ENCODE assay signal across 8 cellular contexts in the genomic region with DNA sequence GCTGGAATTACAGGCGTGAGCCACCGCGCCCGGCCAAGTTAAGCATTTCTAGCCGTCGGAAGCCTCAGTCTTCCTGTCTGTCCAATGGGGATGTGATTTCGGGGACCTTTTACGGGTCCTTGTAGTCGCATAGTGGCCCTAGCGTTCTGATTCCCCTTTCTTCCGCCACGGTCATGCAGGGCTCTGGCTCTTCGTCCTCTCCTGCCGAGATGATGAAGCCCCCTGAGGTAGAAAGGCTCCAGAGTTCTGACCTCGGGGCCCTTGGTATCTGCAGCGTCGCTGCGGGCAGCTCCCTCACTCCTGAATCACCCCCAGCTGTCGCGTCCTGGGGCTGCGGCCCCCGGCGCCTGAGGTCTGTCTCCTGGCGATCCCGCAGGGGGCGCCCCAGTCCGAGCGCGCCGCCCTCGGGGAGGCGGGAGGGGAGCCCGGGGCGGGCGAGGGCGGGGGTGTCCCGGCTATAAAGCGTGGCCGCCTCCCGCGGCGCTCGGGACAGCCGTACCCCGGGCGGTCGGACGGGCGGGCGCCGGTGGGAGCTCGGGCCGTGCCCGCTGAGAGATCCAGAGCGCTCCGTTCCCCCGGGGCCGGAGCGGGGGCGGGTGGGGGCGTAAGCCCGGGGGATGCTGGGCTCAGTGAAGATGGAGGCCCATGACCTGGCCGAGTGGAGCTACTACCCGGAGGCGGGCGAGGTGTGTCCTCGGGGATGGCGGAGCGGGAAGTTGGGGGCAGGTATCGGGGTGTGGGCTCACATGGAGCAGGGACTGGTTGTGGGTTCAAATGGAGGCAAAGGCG. TPM values are rescaled to one million over a fixed set of nuclear protein-coding genes. Genes with fewer than 3 reads are reported as not detected.
DNase-seq lines count a peak whose midpoint lies in the region; ATAC-seq and TF ChIP-seq lines count a peak whose summit lies in the region.

TSS of gene FOXA3 (plus strand) at position 487 of the 789 bp plus-strand sequence. CDS start at position 618, 131 bp downstream.

- no peaks in the 10 kb centered on the region for H3K9me3 ChIP-seq in neuronal stem cell (replicated peaks in 1 of 2; ENCODE audit: control insufficient read depth in 2 of 2, insufficient read depth in 1 of 2, low read depth in 1 of 2, low read length in 2 of 2)

- peak within 1 kb of the TSS; percentile 87 for H2AFZ ChIP-seq in neuronal stem cell (ENCODE audit: low read length)

- peaks cover 26% of the 10 kb centered on the region for H3K27me3 Mint-ChIP-seq in activated T-cell treated with anti-CD3 and anti-CD28 coated beads, Interleukin-2, amount 50 U/mL, for 24 hours

- peak within 1 kb of the TSS; percentile 81 for H3K18ac ChIP-seq in neuronal stem cell (ENCODE audit: low read length)

- DNase-seq in AG10803 (ENCODE audit: low read depth) (no peak), GM19240 (ENCODE audit: insufficient read length, low spot score) (peak; percentile 78), NCI-H510A (lab: John Stamatoyannopoulos, UW) (peak; percentile 60), fibroblast of villous mesenchyme (ENCODE audit: low read depth) (peak; percentile 28), neuronal stem cell (ENCODE audit: low spot score) (no peak), Ammon's horn (ENCODE audit: low spot score) (no peak)
- DNase-seq in activated T-cell treated with anti-CD3 and anti-CD28 coated beads, Interleukin-2, amount 50 U/mL, for 24 hours: peak; percentile 76

- no peak within 1 kb of the TSS for H4K91ac ChIP-seq in neuronal stem cell (ENCODE audit: low read depth, low read length, poor library complexity)

- peaks cover 0 to 34% (median 14%) of the 10 kb centered on the region in 3 experiments for H3K27me3 ChIP-seq in neuronal stem cell (ENCODE audit: control insufficient read depth in 3 of 3, insufficient read depth in 3 of 3, low read depth in 1 of 3, low read length in 3 of 3)

- H2BK15ac ChIP-seq in neuronal stem cell (ENCODE audit: low read length): peak within 1 kb of the TSS; percentile 69

- peak within 1 kb of the TSS; percentile 99 for H3K23ac ChIP-seq in neuronal stem cell (ENCODE audit: low read depth, low read length, poor library complexity)

- H3K4me3 ChIP-seq in AG10803 (ENCODE audit: low read length) (peak within 1 kb of the TSS; percentile 51), fibroblast of villous mesenchyme (ENCODE audit: low read depth, low read length) (peak within 1 kb of the TSS; percentile 98), neuronal stem cell (ENCODE audit: low read length in 2 of 2) (peak within 1 kb of the TSS; percentile 82 to 91)

- H2AK5ac ChIP-seq in neuronal stem cell (ENCODE audit: low read depth, low read length): peak within 1 kb of the TSS; percentile 90

- peak within 1 kb of the TSS; percentile 82 for H3K4me2 ChIP-seq in neuronal stem cell (ENCODE audit: insufficient read depth, low read length, poor library complexity, severe bottlenecking)

- peak within 1 kb of the TSS; percentile 93 for H4K8ac ChIP-seq in neuronal stem cell (ENCODE audit: low read depth, low read length)

- peak within 1 kb of the TSS; percentile 75 for H3K9ac ChIP-seq in neuronal stem cell (ENCODE audit: low read depth, low read length, poor library complexity)

- H3K36me3 ChIP-seq in neuronal stem cell (replicated peaks in 1 of 2; ENCODE audit: control insufficient read depth in 2 of 2, insufficient read depth in 2 of 2, low read length in 2 of 2): peaks cover 9 to 23% of the 10 kb centered on the region in 2 donors

- H3K27ac Mint-ChIP-seq in activated T-cell treated with anti-CD3 and anti-CD28 coated beads, Interleukin-2, amount 50 U/mL, for 24 hours: peak within 1 kb of the TSS; percentile 98

- peak; percentile 29 for TF ChIP-seq CTCF in AG10803 (conservative IDR thresholded peaks at IDR 0.05; ENCODE audit: low read length)
- peak; percentile 46 for TF ChIP-seq CTCF in fibroblast of villous mesenchyme (IDR thresholded peaks at IDR 0.05; ENCODE audit: insufficient read depth, low read depth, low read length)

- no peak for ATAC-seq in GM18517 (IDR thresholded peaks at IDR 0.05; ENCODE audit: unreplicated experiment)

- no peaks in the 10 kb centered on the region for H3K9me3 Mint-ChIP-seq in activated T-cell treated with anti-CD3 and anti-CD28 coated beads, Interleukin-2, amount 50 U/mL, for 24 hours

- H2BK120ac ChIP-seq in neuronal stem cell (ENCODE audit: low read depth, low read length): no peak within 1 kb of the TSS

- H3K36me3 Mint-ChIP-seq in activated T-cell treated with anti-CD3 and anti-CD28 coated beads, Interleukin-2, amount 50 U/mL, for 24 hours (ENCODE audit: low read depth): peaks cover 32% of the 10 kb centered on the region

- H3K4me3 Mint-ChIP-seq in activated T-cell treated with anti-CD3 and anti-CD28 coated beads, Interleukin-2, amount 50 U/mL, for 24 hours: peak within 1 kb of the TSS; percentile 97

- H2BK5ac ChIP-seq in neuronal stem cell (ENCODE audit: low read length): no peak within 1 kb of the TSS

- H3K4ac ChIP-seq in neuronal stem cell (ENCODE audit: low read length): no peak within 1 kb of the TSS

- H3K4me1 Mint-ChIP-seq in activated T-cell treated with anti-CD3 and anti-CD28 coated beads, Interleukin-2, amount 50 U/mL, for 24 hours (ENCODE audit: low read depth): peaks cover 26% of the 10 kb centered on the region

- H3K79me1 ChIP-seq in neuronal stem cell (ENCODE audit: low read depth, low read length): peaks cover 3% of the 10 kb centered on the region

- WGBS in neuronal stem cell (ENCODE audit: extremely low coverage in 2 of 2, insufficient read length in 2 of 2, insufficient replicate concordance in 1 of 2), 2 donors: no CpG with 5 or more reads among the region's 71 CpGs

- peaks cover 0 to 3% of the 10 kb centered on the region in 2 donors for H3K4me1 ChIP-seq in neuronal stem cell (ENCODE audit: control insufficient read depth in 2 of 2, insufficient read depth in 1 of 2, low read depth in 1 of 2, low read length in 2 of 2)

- peak within 1 kb of the TSS; percentile 51 for H2BK12ac ChIP-seq in neuronal stem cell (ENCODE audit: low read length)

- no peak within 1 kb of the TSS for H3K27ac ChIP-seq in neuronal stem cell (replicated peaks; ENCODE audit: low read length)

- H3K14ac ChIP-seq in neuronal stem cell (ENCODE audit: low read length): no peak within 1 kb of the TSS

RNA-seq across cellular contexts. Expression of gene FOXA3, which starts in this region (rescaled TPM):
- not detected in 2 replicates for total RNA-seq in fibroblast of villous mesenchyme
- polyA plus RNA-seq in neuronal stem cell (2013, experiment 1 of 2): 5.9 TPM
- 5.6 TPM for polyA plus RNA-seq in neuronal stem cell (2013, experiment 2 of 2)

Comparison
In these comparisons a context has a peak if more than half of its experiments do, and no peak if none do; other contexts are left out.
1. Peak in DNase-seq and H3K4me3 ChIP-seq in fibroblast of villous mesenchyme; RNA of the gene not detected or under 1 TPM.
2. DNase-seq: peak in GM19240 (single experiment), NCI-H510A (single experiment) and activated T-cell treated with anti-CD3 and anti-CD28 coated beads, Interleukin-2, amount 50 U/mL, for 24 hours (single experiment); none in AG10803 (single experiment), neuronal stem cell (single experiment) and Ammon's horn (single experiment).
3. Peak in every context shown above with its lines, with median percentiles within 50 percentile points of each other: H3K4me3 ChIP-seq.